1 cellular context compared by ENCODE assay signal in genomic region chr1:94014635-94015488, GRCh38.
TF ChIP-seq lines count a peak whose summit lies in the region.

No MANE protein-coding gene starts in this region.

TF ChIP-seq in K562, 482 proteins besides CTCF, POLR2A, EP300 and RAD21 (continued from another document):
- TF ChIP-seq JUN (IDR thresholded peaks at IDR 0.05; ENCODE audit: borderline replicate concordance, low read depth, low read length), result peak; percentile 7; the same call in 1 of the 2 replicates
- TF ChIP-seq JUN (CRISPR knock-in tag; IDR thresholded peaks at IDR 0.05; ENCODE audit: borderline replicate concordance), result no peak
- 0 out of 2 replicates have a peak, but pooled peaks have one; percentile 27 for TF ChIP-seq HINFP (tag; conservative IDR thresholded peaks at IDR 0.05; ENCODE audit: low read depth)
- no peak for TF ChIP-seq KLF16 (IDR thresholded peaks at IDR 0.05)
- TF ChIP-seq ATF4 (CRISPR knock-in tag; IDR thresholded peaks at IDR 0.05), result peak; percentile 93
- no peak for TF ChIP-seq E2F6 (IDR thresholded peaks at IDR 0.05; ENCODE audit: borderline replicate concordance in 1 of 2, extremely low read depth in 1 of 2, insufficient read depth in 1 of 2, insufficient read length in 1 of 2, low read depth in 1 of 2, low read length in 1 of 2, poor library complexity in 1 of 2, severe bottlenecking in 1 of 2)
- TF ChIP-seq ZNF644 (tag; IDR thresholded peaks at IDR 0.05; ENCODE audit: low read depth), result peak; percentile 73
- TF ChIP-seq BACH1 (tag; IDR thresholded peaks at IDR 0.05), result peak; percentile 77; the same call in 1 of the 2 replicates
- no peak for TF ChIP-seq ZNF23 (CRISPR knock-in tag; IDR thresholded peaks at IDR 0.05)
- 0 out of 2 replicates have a peak, but pooled peaks have one; percentile 5 for TF ChIP-seq PKNOX1 (IDR thresholded peaks at IDR 0.05)
- no peak for TF ChIP-seq SETDB1 (IDR thresholded peaks at IDR 0.05; ENCODE audit: low read length)
- TF ChIP-seq ZKSCAN8 (CRISPR knock-in tag; IDR thresholded peaks at IDR 0.05), result peak; percentile 60
- TF ChIP-seq MXD1 (CRISPR knock-in tag; IDR thresholded peaks at IDR 0.05; ENCODE audit: borderline replicate concordance, poor library complexity, severe bottlenecking), result no peak
- TF ChIP-seq TBP (optimal IDR thresholded peaks at IDR 0.05; ENCODE audit: low read depth, low read length), result no peak
- peak; percentile 21; the same call in 1 of the 2 replicates for TF ChIP-seq USF2 (CRISPR knock-in tag; IDR thresholded peaks at IDR 0.05)
- TF ChIP-seq ZNF695 (CRISPR knock-in tag; IDR thresholded peaks at IDR 0.05), result no peak
- TF ChIP-seq PBX2 (CRISPR knock-in tag; IDR thresholded peaks at IDR 0.05; ENCODE audit: low read depth), result no peak
- TF ChIP-seq PBX2 (tag; conservative IDR thresholded peaks at IDR 0.05; ENCODE audit: low read depth), result peak; percentile 33; the same call in 1 of the 2 replicates
- TF ChIP-seq ZSCAN32 (CRISPR knock-in tag; IDR thresholded peaks at IDR 0.05), result 0 out of 2 replicates have a peak, but pooled peaks have one; percentile 65
